In genomic region chr1:93061895-93062792, GRCh38 we compare ENCODE assay signal across 1 cellular context.
TF ChIP-seq lines count a peak whose summit lies in the region.

No MANE protein-coding gene starts in this region.

TF ChIP-seq in HEK293, 187 proteins besides CTCF, POLR2A, EP300 and RAD21 (continued from another document):
- peak; percentile 34; the same call in 1 of the 2 replicates for TF ChIP-seq PRDM6 (tag by site-specific recombination; IDR thresholded peaks at IDR 0.05)
- no peak for TF ChIP-seq ZSCAN18 (tag by site-specific recombination; IDR thresholded peaks at IDR 0.05)
- TF ChIP-seq ZNF600 (tag by site-specific recombination; IDR thresholded peaks at IDR 0.05): no peak
- peak; percentile 75 for TF ChIP-seq ZNF654 (tag by site-specific recombination; IDR thresholded peaks at IDR 0.05; ENCODE audit: low read depth)
- TF ChIP-seq KLF16 (tag by site-specific recombination; IDR thresholded peaks at IDR 0.05): no peak
- TF ChIP-seq ZNF280D (tag by site-specific recombination; IDR thresholded peaks at IDR 0.05): no peak
